ENCODE assay signal across 23 cellular contexts in genomic region chr12:125860672-125861288, GRCh38.
"Had no signal": no experiment of that assay in that cellular context is flagged by ENCODE, and none has a peak within 500 bp of the region (broad histone marks: within the 10 kb centered on the region; RNA-seq: fewer than 3 reads in every experiment).

No MANE protein-coding gene starts in this region.

- H3K4me1 Mint-ChIP-seq: activated CD4-positive, alpha-beta memory T cell treated with anti-CD3 and anti-CD28 coated beads, Interleukin-2, amount 10 ng/mL, durations not matched to agents 7 days and 5 days; T-cell had no signal

- DNase-seq: activated CD4-positive, alpha-beta memory T cell treated with anti-CD3 and anti-CD28 coated beads, Interleukin-2, amount 10 ng/mL, durations not matched to agents 7 days and 5 days; activated CD4-positive, alpha-beta T cell treated with anti-CD3 and anti-CD28 coated beads, Interleukin-2, amount 50 U/mL, for 1 hour; activated CD4-positive, CD25-positive, alpha-beta regulatory T cell; activated CD8-positive, alpha-beta memory T cell treated with anti-CD3 and anti-CD28 coated beads, Interleukin-2, amount 50 U/mL, for 48 hours; activated naive CD4-positive, alpha-beta T cell treated with anti-CD3 and anti-CD28 coated beads, Interleukin-2, amount 50 U/mL, for 16 hours; activated naive CD8-positive, alpha-beta T cell treated with anti-CD3 and anti-CD28 coated beads, Interleukin-2, amount 10 ng/mL, durations not matched to agents 7 days and 5 days; activated T-cell treated with anti-CD3 and anti-CD28 coated beads, Interleukin-2, amount 50 U/mL, for 1 hour; Kasumi-1; KBM-7; NCI-H1048; NCI-H187 treated with DMSO at 0.1 percent for 48 hours; NCI-H2081 treated with DMSO at 0.1 percent for 48 hours; NCI-H2227 treated with DMSO at 0.1 percent for 48 hours; NCI-H446 treated with DMSO at 0.1 percent for 48 hours; NCI-H526; NCI-H82; SHP77; T-cell; T-helper 2 cell; T1000 had no signal

- H3K4me3 Mint-ChIP-seq: activated CD4-positive, alpha-beta memory T cell treated with anti-CD3 and anti-CD28 coated beads, Interleukin-2, amount 10 ng/mL, durations not matched to agents 7 days and 5 days; activated naive CD8-positive, alpha-beta T cell treated with anti-CD3 and anti-CD28 coated beads, Interleukin-2, amount 10 ng/mL, durations not matched to agents 7 days and 5 days; T-cell had no signal

- H3K36me3 Mint-ChIP-seq: activated naive CD8-positive, alpha-beta T cell treated with anti-CD3 and anti-CD28 coated beads, Interleukin-2, amount 10 ng/mL, durations not matched to agents 7 days and 5 days; T-cell had no signal

- H3K27ac Mint-ChIP-seq: activated CD4-positive, alpha-beta memory T cell treated with anti-CD3 and anti-CD28 coated beads, Interleukin-2, amount 10 ng/mL, durations not matched to agents 7 days and 5 days; activated naive CD8-positive, alpha-beta T cell treated with anti-CD3 and anti-CD28 coated beads, Interleukin-2, amount 10 ng/mL, durations not matched to agents 7 days and 5 days; T-cell had no signal

- H3K36me3 ChIP-seq: adrenal gland, Peyer's patch, SJSA1 had no signal

- ATAC-seq: T-cell had no signal

- H3K27me3 ChIP-seq: adrenal gland, Peyer's patch, SJSA1 had no signal

- H3K4me3 ChIP-seq: adrenal gland, SJSA1 had no signal

- H3K27me3 Mint-ChIP-seq: activated CD4-positive, alpha-beta memory T cell treated with anti-CD3 and anti-CD28 coated beads, Interleukin-2, amount 10 ng/mL, durations not matched to agents 7 days and 5 days; activated naive CD8-positive, alpha-beta T cell treated with anti-CD3 and anti-CD28 coated beads, Interleukin-2, amount 10 ng/mL, durations not matched to agents 7 days and 5 days had no signal
